1 cellular context compared by ENCODE assay signal in genomic region chr4:2262145-2262943, GRCh38.
TF ChIP-seq lines count a peak whose summit lies in the region.

No MANE protein-coding gene starts in this region.

TF ChIP-seq in K562, 482 proteins besides CTCF, POLR2A, EP300 and RAD21 (continued from another document and continues in another):
- TF ChIP-seq ZBTB40 (IDR thresholded peaks at IDR 0.05) (peak; percentile 33; the same call in 1 of the 2 replicates), ZBTB40 (CRISPR knock-in tag; IDR thresholded peaks at IDR 0.05) (no peak), ZBTB9 (CRISPR knock-in tag; IDR thresholded peaks at IDR 0.05) (peak; percentile 76; the same call in 1 of the 2 replicates), FOXM1 (IDR thresholded peaks at IDR 0.05; ENCODE audit: low read depth) (no peak), FOXM1 (CRISPR knock-in tag; IDR thresholded peaks at IDR 0.05; ENCODE audit: low read depth) (no peak), XRCC5 (IDR thresholded peaks at IDR 0.05; ENCODE audit: low read depth, low read length) (0 out of 2 replicates have a peak, but pooled peaks have one; percentile 14), MYC (IDR thresholded peaks at IDR 0.05; ENCODE audit: low read depth, low read length) (peak; percentile 66), MYC (CRISPR knock-in tag; IDR thresholded peaks at IDR 0.05; ENCODE audit: borderline replicate concordance, low read depth) (no peak), GMEB1 (CRISPR knock-in tag; IDR thresholded peaks at IDR 0.05) (peak; percentile 87), SMARCC2 (IDR thresholded peaks at IDR 0.05; ENCODE audit: low read depth) (no peak), RBM34 (IDR thresholded peaks at IDR 0.05; ENCODE audit: borderline replicate concordance, insufficient read depth, low read length) (no peak), VEZF1 (CRISPR knock-in tag; IDR thresholded peaks at IDR 0.05) (peak; percentile 64), CCNT2 (IDR thresholded peaks at IDR 0.05; ENCODE audit: borderline replicate concordance, extremely low read depth, insufficient read length, low read depth, low read length) (peak; percentile 76), CHD1 (IDR thresholded peaks at IDR 0.05; ENCODE audit: low read length) (peak; percentile 45), CBX1 (IDR thresholded peaks at IDR 0.05; ENCODE audit: low read depth) (peak; percentile 66; the same call in 1 of the 2 replicates), NONO (IDR thresholded peaks at IDR 0.05; ENCODE audit: low read depth in 2 of 2, low read length in 1 of 2) (peak in 1 of 2 experiments; percentile 50; a peak in 1 of 4 replicates), ETV5 (CRISPR knock-in tag; IDR thresholded peaks at IDR 0.05; ENCODE audit: low read depth) (0 out of 2 replicates have a peak, but pooled peaks have one; percentile 10), SOX6 (IDR thresholded peaks at IDR 0.05) (peak; percentile 32; the same call in 1 of the 2 replicates), MEIS2 (IDR thresholded peaks at IDR 0.05; ENCODE audit: partially characterized antibody) (peak; percentile 90), ZNF232 (CRISPR knock-in tag; IDR thresholded peaks at IDR 0.05) (no peak), CHD2 (IDR thresholded peaks at IDR 0.05; ENCODE audit: low read depth, low read length) (peak; percentile 82), NFYB (IDR thresholded peaks at IDR 0.05; ENCODE audit: extremely low read depth, insufficient read length) (peak; percentile 88), MAX (CRISPR knock-in tag; IDR thresholded peaks at IDR 0.05) (peak; percentile 89), TRIM24 (IDR thresholded peaks at IDR 0.05) (no peak), TAF1 (IDR thresholded peaks at IDR 0.05; ENCODE audit: control insufficient read depth, extremely low read depth, insufficient read depth, low read length, severe bottlenecking) (peak; percentile 35), FOXP1 (CRISPR knock-in tag; IDR thresholded peaks at IDR 0.05) (peak; percentile 88), NR2C2 (CRISPR knock-in tag; IDR thresholded peaks at IDR 0.05) (peak; percentile 75), NR2C2 (tag; IDR thresholded peaks at IDR 0.05) (no peak), ZFP36 (IDR thresholded peaks at IDR 0.05; ENCODE audit: low read depth, low read length, partially characterized antibody) (peak; percentile 11), PHF8 (IDR thresholded peaks at IDR 0.05; ENCODE audit: borderline replicate concordance, low read length) (peak; percentile 80), L3MBTL2 (IDR thresholded peaks at IDR 0.05) (peak; percentile 91), RBFOX2 (IDR thresholded peaks at IDR 0.05; ENCODE audit: low read depth, low read length) (peak; percentile 93), JUN (IDR thresholded peaks at IDR 0.05; ENCODE audit: borderline replicate concordance, low read depth, low read length) (no peak; the same call in 1 of the 2 replicates), JUN (CRISPR knock-in tag; IDR thresholded peaks at IDR 0.05; ENCODE audit: borderline replicate concordance) (peak; percentile 86), PHF20 (IDR thresholded peaks at IDR 0.05; ENCODE audit: partially characterized antibody) (peak; percentile 81), ZNF384 (IDR thresholded peaks at IDR 0.05; ENCODE audit: low read depth, low read length) (no peak), SAP30 (IDR thresholded peaks at IDR 0.05; ENCODE audit: borderline replicate concordance, insufficient read depth, low read depth, low read length, poor library complexity, severe bottlenecking) (peak; percentile 86), ZSCAN32 (CRISPR knock-in tag; IDR thresholded peaks at IDR 0.05) (no peak)
- TF ChIP-seq, protein P1, sequence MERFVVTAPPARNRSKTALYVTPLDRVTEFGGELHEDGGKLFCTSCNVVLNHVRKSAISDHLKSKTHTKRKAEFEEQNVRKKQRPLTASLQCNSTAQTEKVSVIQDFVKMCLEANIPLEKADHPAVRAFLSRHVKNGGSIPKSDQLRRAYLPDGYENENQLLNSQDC (CRISPR knock-in tag; IDR thresholded peaks at IDR 0.05), result 0 out of 2 replicates have a peak, but pooled peaks have one; percentile 12
- TF ChIP-seq, protein P2, sequence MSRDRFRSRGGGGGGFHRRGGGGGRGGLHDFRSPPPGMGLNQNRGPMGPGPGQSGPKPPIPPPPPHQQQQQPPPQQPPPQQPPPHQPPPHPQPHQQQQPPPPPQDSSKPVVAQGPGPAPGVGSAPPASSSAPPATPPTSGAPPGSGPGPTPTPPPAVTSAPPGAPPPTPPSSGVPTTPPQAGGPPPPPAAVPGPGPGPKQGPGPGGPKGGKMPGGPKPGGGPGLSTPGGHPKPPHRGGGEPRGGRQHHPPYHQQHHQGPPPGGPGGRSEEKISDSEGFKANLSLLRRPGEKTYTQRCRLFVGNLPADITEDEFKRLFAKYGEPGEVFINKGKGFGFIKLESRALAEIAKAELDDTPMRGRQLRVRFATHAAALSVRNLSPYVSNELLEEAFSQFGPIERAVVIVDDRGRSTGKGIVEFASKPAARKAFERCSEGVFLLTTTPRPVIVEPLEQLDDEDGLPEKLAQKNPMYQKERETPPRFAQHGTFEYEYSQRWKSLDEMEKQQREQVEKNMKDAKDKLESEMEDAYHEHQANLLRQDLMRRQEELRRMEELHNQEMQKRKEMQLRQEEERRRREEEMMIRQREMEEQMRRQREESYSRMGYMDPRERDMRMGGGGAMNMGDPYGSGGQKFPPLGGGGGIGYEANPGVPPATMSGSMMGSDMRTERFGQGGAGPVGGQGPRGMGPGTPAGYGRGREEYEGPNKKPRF (IDR thresholded peaks at IDR 0.05; ENCODE audit: low read depth, low read length), result no peak
- TF ChIP-seq, protein P3, sequence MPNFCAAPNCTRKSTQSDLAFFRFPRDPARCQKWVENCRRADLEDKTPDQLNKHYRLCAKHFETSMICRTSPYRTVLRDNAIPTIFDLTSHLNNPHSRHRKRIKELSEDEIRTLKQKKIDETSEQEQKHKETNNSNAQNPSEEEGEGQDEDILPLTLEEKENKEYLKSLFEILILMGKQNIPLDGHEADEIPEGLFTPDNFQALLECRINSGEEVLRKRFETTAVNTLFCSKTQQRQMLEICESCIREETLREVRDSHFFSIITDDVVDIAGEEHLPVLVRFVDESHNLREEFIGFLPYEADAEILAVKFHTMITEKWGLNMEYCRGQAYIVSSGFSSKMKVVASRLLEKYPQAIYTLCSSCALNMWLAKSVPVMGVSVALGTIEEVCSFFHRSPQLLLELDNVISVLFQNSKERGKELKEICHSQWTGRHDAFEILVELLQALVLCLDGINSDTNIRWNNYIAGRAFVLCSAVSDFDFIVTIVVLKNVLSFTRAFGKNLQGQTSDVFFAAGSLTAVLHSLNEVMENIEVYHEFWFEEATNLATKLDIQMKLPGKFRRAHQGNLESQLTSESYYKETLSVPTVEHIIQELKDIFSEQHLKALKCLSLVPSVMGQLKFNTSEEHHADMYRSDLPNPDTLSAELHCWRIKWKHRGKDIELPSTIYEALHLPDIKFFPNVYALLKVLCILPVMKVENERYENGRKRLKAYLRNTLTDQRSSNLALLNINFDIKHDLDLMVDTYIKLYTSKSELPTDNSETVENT (CRISPR knock-in tag; IDR thresholded peaks at IDR 0.05), result peak; percentile 90
- TF ChIP-seq, protein P4, sequence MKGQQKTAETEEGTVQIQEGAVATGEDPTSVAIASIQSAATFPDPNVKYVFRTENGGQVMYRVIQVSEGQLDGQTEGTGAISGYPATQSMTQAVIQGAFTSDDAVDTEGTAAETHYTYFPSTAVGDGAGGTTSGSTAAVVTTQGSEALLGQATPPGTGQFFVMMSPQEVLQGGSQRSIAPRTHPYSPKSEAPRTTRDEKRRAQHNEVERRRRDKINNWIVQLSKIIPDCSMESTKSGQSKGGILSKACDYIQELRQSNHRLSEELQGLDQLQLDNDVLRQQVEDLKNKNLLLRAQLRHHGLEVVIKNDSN (CRISPR knock-in tag; IDR thresholded peaks at IDR 0.05), result peak; percentile 88
